24 cellular contexts compared by ENCODE assay signal in genomic region chr10:4755286-4756009, GRCh38.
"Had no signal": no experiment of that assay in that cellular context is flagged by ENCODE, and none has a peak within 500 bp of the region (broad histone marks: within the 10 kb centered on the region; RNA-seq: fewer than 3 reads in every experiment).

No MANE protein-coding gene starts in this region.

- H3K9me3 Mint-ChIP-seq: activated naive CD8-positive, alpha-beta T cell treated with anti-CD3 and anti-CD28 coated beads for 36 hours; activated T-cell treated with anti-CD3 and anti-CD28 coated beads, Interleukin-2, amount 50 U/mL, for 4 hours; activated T-helper 2 cell treated with anti-CD3 and anti-CD28 coated beads, Interferon-gamma antibody, Interleukin-2, Interleukin-4, amounts not matched to agents 10 μg/mL and 5 μg/mL and 100 μg/mL, durations not matched to agents 14 hours and 24 hours and 36 hours; endodermal cell; nephron had no signal

- H3K36me3 Mint-ChIP-seq: activated naive CD8-positive, alpha-beta T cell treated with anti-CD3 and anti-CD28 coated beads for 36 hours had no signal

- DNase-seq: activated CD4-positive, alpha-beta T cell treated with anti-CD3 and anti-CD28 coated beads for 4 hours; activated CD4-positive, alpha-beta T cell treated with anti-CD3 and anti-CD28 coated beads, Interleukin-2, amount 50 U/mL, for 48 hours; activated CD4-positive, CD25-positive, alpha-beta regulatory T cell; activated CD8-positive, alpha-beta memory T cell treated with anti-CD3 and anti-CD28 coated beads, Interleukin-2, amount 50 U/mL, for 48 hours; activated naive CD4-positive, alpha-beta T cell; activated naive CD8-positive, alpha-beta T cell treated with anti-CD3 and anti-CD28 coated beads for 36 hours; activated T-cell treated with anti-CD3 and anti-CD28 coated beads, Interleukin-2, amount 50 U/mL, for 4 hours; amygdala; cortex of kidney; endodermal cell; foreskin keratinocyte; left lung; mammary epithelial cell; retina; stimulated activated CD4-positive, alpha-beta T cell treated with anti-CD3 and anti-CD28 coated beads, Interleukin-12 subunit alpha, Interleukin-12 subunit beta, amount 100 ng/mL, for 4 hours; stimulated activated CD4-positive, alpha-beta T cell treated with anti-CD3 and anti-CD28 coated beads, Interleukin-4, amount 100 ng/mL, for 4 hours; stimulated activated naive CD8-positive, alpha-beta T cell treated with anti-CD3 and anti-CD28 coated beads, Interleukin-15, Interleukin-2, amounts not matched to agents 100 U/mL and 50 U/mL, for 24 hours; SW 1271; T-helper 17 cell; thyroid gland had no signal

- H3K27me3 Mint-ChIP-seq: progenitor cell of endocrine pancreas had no signal

- H3K4me3 ChIP-seq: left lung, thyroid gland had no signal

- H3K27ac Mint-ChIP-seq: activated naive CD8-positive, alpha-beta T cell treated with anti-CD3 and anti-CD28 coated beads for 36 hours; activated T-helper 2 cell treated with anti-CD3 and anti-CD28 coated beads, Interferon-gamma antibody, Interleukin-2, Interleukin-4, amounts not matched to agents 10 μg/mL and 5 μg/mL and 100 μg/mL, durations not matched to agents 14 hours and 24 hours and 36 hours; endodermal cell; progenitor cell of endocrine pancreas; T-helper 17 cell had no signal

- H3K9me3 ChIP-seq: left lung, thyroid gland had no signal

- H3K4me1 ChIP-seq: left lung, thyroid gland had no signal

- ATAC-seq: activated T-cell treated with anti-CD3 and anti-CD28 coated beads, Interleukin-2, amount 50 U/mL, for 4 hours; foreskin keratinocyte; left lung; stimulated activated naive CD8-positive, alpha-beta T cell treated with anti-CD3 and anti-CD28 coated beads, Interleukin-15, Interleukin-2, amounts not matched to agents 100 U/mL and 50 U/mL, for 24 hours; T-helper 17 cell had no signal

- H3K27me3 ChIP-seq: foreskin keratinocyte, left lung, thyroid gland had no signal

- H3K27ac ChIP-seq: epithelial cell of prostate, foreskin keratinocyte, left lung, thyroid gland had no signal

- H3K36me3 ChIP-seq: left lung, thyroid gland had no signal

- H3K4me1 Mint-ChIP-seq: activated naive CD8-positive, alpha-beta T cell treated with anti-CD3 and anti-CD28 coated beads for 36 hours; endodermal cell had no signal

- H3K4me3 Mint-ChIP-seq: activated naive CD8-positive, alpha-beta T cell treated with anti-CD3 and anti-CD28 coated beads for 36 hours; activated T-cell treated with anti-CD3 and anti-CD28 coated beads, Interleukin-2, amount 50 U/mL, for 4 hours; endodermal cell; nephron; T-helper 17 cell had no signal
